ENCODE assay signal across 9 cellular contexts in genomic region chr7:25359471-25360059, GRCh38.
DNase-seq lines count a peak whose midpoint lies in the region; ATAC-seq and TF ChIP-seq lines count a peak whose summit lies in the region.
"Had no signal": no experiment of that assay in that cellular context is flagged by ENCODE, and none has a peak within 500 bp of the region (broad histone marks: within the 10 kb centered on the region; RNA-seq: fewer than 3 reads in every experiment).

No MANE protein-coding gene starts in this region.

- TF ChIP-seq POLR2A in right lobe of liver (IDR thresholded peaks at IDR 0.05): no peak

- no peak overlapping the region for H3K4me3 Mint-ChIP-seq in activated T-helper 1 cell treated with anti-CD3 and anti-CD28 coated beads, Interleukin-12 subunit alpha, Interleukin-12 subunit beta, Interleukin-2, Interleukin-4 antibody, amounts not matched to agents 30 ng/mL and 10 ng/mL and 1 ng/mL, durations not matched to agents 14 hours and 24 hours and 36 hours

- H3K4me1 ChIP-seq in mesodermal cell (ENCODE audit: control insufficient read depth, insufficient read depth, low read length, poor library complexity, severe bottlenecking) (peaks cover 9% of the 10 kb centered on the region), right lobe of liver (no peaks in the 10 kb centered on the region)

- intact Hi-C loops in activated T-helper 1 cell treated with anti-CD3 and anti-CD28 coated beads, Interleukin-12 subunit alpha, Interleukin-12 subunit beta, Interleukin-2, Interleukin-4 antibody, amounts not matched to agents 30 ng/mL and 10 ng/mL and 1 ng/mL, durations not matched to agents 14 hours and 24 hours and 36 hours (cut with micrococcal nuclease): no loop called here
- intact Hi-C loops in posterior cingulate gyrus (cut with DNase I) (no loop called here), right lobe of liver (cut with DNase I) (no loop called here)

- H3K36me3 ChIP-seq in mesodermal cell (ENCODE audit: control insufficient read depth, insufficient read depth, low read length): no peaks in the 10 kb centered on the region
- H3K36me3 ChIP-seq in right lobe of liver: no peaks in the 10 kb centered on the region

- no peaks in the 10 kb centered on the region for H3K9me3 Mint-ChIP-seq in activated T-helper 1 cell treated with anti-CD3 and anti-CD28 coated beads, Interleukin-12 subunit alpha, Interleukin-12 subunit beta, Interleukin-2, Interleukin-4 antibody, amounts not matched to agents 30 ng/mL and 10 ng/mL and 1 ng/mL, durations not matched to agents 14 hours and 24 hours and 36 hours

- H3K27ac Mint-ChIP-seq in activated T-helper 1 cell treated with anti-CD3 and anti-CD28 coated beads, Interleukin-12 subunit alpha, Interleukin-12 subunit beta, Interleukin-2, Interleukin-4 antibody, amounts not matched to agents 30 ng/mL and 10 ng/mL and 1 ng/mL, durations not matched to agents 14 hours and 24 hours and 36 hours: no peak overlapping the region

- 56 to 79% methylated on average over 3 to 4 of the region's 9 CpGs for WGBS in mesodermal cell (ENCODE audit: insufficient coverage in 2 of 2), 2 experiments
- WGBS in right lobe of liver (ENCODE audit: insufficient coverage, low coverage, low lambda C conversion rate, missing lambda C conversion rate): 29% methylated on average over 9 of the region's 9 CpGs

- no peak for TF ChIP-seq CTCF in right lobe of liver (IDR thresholded peaks at IDR 0.05)

- peak overlapping the region; percentile 80 for H3K27ac ChIP-seq in mesodermal cell (ENCODE audit: low read depth, low read length, severe bottlenecking)
- H3K27ac ChIP-seq in right lobe of liver: no peak overlapping the region

- H3K9me3 ChIP-seq in mesodermal cell (ENCODE audit: control insufficient read depth, low read length): peaks cover 3% of the 10 kb centered on the region
- no peaks in the 10 kb centered on the region for H3K9me3 ChIP-seq in right lobe of liver

- no peak for ATAC-seq in HG02970 (IDR thresholded peaks at IDR 0.05; ENCODE audit: low FRiP score, unreplicated experiment)
- ATAC-seq in right lobe of liver: no peak

- H3K4me1 Mint-ChIP-seq in activated T-helper 1 cell treated with anti-CD3 and anti-CD28 coated beads, Interleukin-12 subunit alpha, Interleukin-12 subunit beta, Interleukin-2, Interleukin-4 antibody, amounts not matched to agents 30 ng/mL and 10 ng/mL and 1 ng/mL, durations not matched to agents 14 hours and 24 hours and 36 hours (ENCODE audit: low read depth): no peaks in the 10 kb centered on the region

- DNase-seq in DMS 273 (lab: John Stamatoyannopoulos, UW; ENCODE audit: unreplicated experiment) (peak; percentile 70), NCI-H1694 treated with DMSO at 0.1 percent for 48 hours (lab: John Stamatoyannopoulos, UW) (peak; percentile 83), SW480 (ENCODE audit: low spot score) (peak; percentile 9), posterior cingulate gyrus (no peak), right lobe of liver (no peak)
- DNase-seq in activated T-helper 1 cell treated with anti-CD3 and anti-CD28 coated beads, Interleukin-12 subunit alpha, Interleukin-12 subunit beta, Interleukin-2, Interleukin-4 antibody, amounts not matched to agents 30 ng/mL and 10 ng/mL and 1 ng/mL, durations not matched to agents 14 hours and 24 hours and 36 hours (ENCODE audit: low spot score): no peak
- DNase-seq: cortex of kidney had no signal

- H3K36me3 Mint-ChIP-seq in activated T-helper 1 cell treated with anti-CD3 and anti-CD28 coated beads, Interleukin-12 subunit alpha, Interleukin-12 subunit beta, Interleukin-2, Interleukin-4 antibody, amounts not matched to agents 30 ng/mL and 10 ng/mL and 1 ng/mL, durations not matched to agents 14 hours and 24 hours and 36 hours (ENCODE audit: low read depth): no peaks in the 10 kb centered on the region

- H3K4me3 ChIP-seq in mesodermal cell (ENCODE audit: extremely low read depth, insufficient read depth, low read length, poor library complexity, severe bottlenecking): no peak overlapping the region
- no peak overlapping the region for H3K4me3 ChIP-seq in right lobe of liver

- H3K27me3 ChIP-seq in right lobe of liver: no peaks in the 10 kb centered on the region

- H3K27me3 Mint-ChIP-seq in activated T-helper 1 cell treated with anti-CD3 and anti-CD28 coated beads, Interleukin-12 subunit alpha, Interleukin-12 subunit beta, Interleukin-2, Interleukin-4 antibody, amounts not matched to agents 30 ng/mL and 10 ng/mL and 1 ng/mL, durations not matched to agents 14 hours and 24 hours and 36 hours (ENCODE audit: insufficient read depth): peaks cover 7% of the 10 kb centered on the region

Comparison
In these comparisons a context has a peak if more than half of its experiments do, and no peak if none do; other contexts are left out.
1. DNase-seq: peak in DMS 273 (single experiment), NCI-H1694 treated with DMSO at 0.1 percent for 48 hours (single experiment) and SW480 (single experiment); none in activated T-helper 1 cell treated with anti-CD3 and anti-CD28 coated beads, Interleukin-12 subunit alpha, Interleukin-12 subunit beta, Interleukin-2, Interleukin-4 antibody, amounts not matched to agents 30 ng/mL and 10 ng/mL and 1 ng/mL, durations not matched to agents 14 hours and 24 hours and 36 hours (single experiment), posterior cingulate gyrus (0 of 10) and right lobe of liver (0 of 3).